In genomic region chr2:149166958-149167810, GRCh38 we compare ENCODE assay signal across 9 cellular contexts.
DNase-seq lines count a peak whose midpoint lies in the region; ATAC-seq and TF ChIP-seq lines count a peak whose summit lies in the region.
"Had no signal": no experiment of that assay in that cellular context is flagged by ENCODE, and none has a peak within 500 bp of the region (broad histone marks: within the 10 kb centered on the region; RNA-seq: fewer than 3 reads in every experiment).

No MANE protein-coding gene starts in this region.

- H3F3A ChIP-seq in smooth muscle cell (ENCODE audit: low read depth) = no peaks in the 10 kb centered on the region

- H3K4me2 ChIP-seq in smooth muscle cell = peak overlapping the region; percentile 52

- H3K27me3 ChIP-seq in smooth muscle cell (ENCODE audit: low read depth) = peaks cover 4% of the 10 kb centered on the region

- no peaks in the 10 kb centered on the region for H3K79me2 ChIP-seq in smooth muscle cell (ENCODE audit: low read depth)

- no peak overlapping the region for H3K4me3 ChIP-seq in smooth muscle cell

- H3K9ac ChIP-seq in smooth muscle cell (ENCODE audit: low read depth) = no peak overlapping the region

- H3K27ac Mint-ChIP-seq in activated CD8-positive, alpha-beta T cell treated with anti-CD3 and anti-CD28 coated beads, Interleukin-2, amount 10 ng/mL, durations not matched to agents 7 days and 5 days = no peak overlapping the region
- no peak overlapping the region for H3K27ac Mint-ChIP-seq in endothelial cell (ENCODE audit: unreplicated experiment)
- H3K27ac Mint-ChIP-seq: naive B cell had no signal

- H3K4me3 Mint-ChIP-seq in activated CD8-positive, alpha-beta T cell treated with anti-CD3 and anti-CD28 coated beads, Interleukin-2, amount 10 ng/mL, durations not matched to agents 7 days and 5 days = no peak overlapping the region
- H3K4me3 Mint-ChIP-seq in endothelial cell (ENCODE audit: unreplicated experiment) = no peak overlapping the region
- H3K4me3 Mint-ChIP-seq: naive B cell had no signal

- CTCF ChIA-PET in activated CD8-positive, alpha-beta T cell treated with anti-CD3 and anti-CD28 coated beads, Interleukin-2, amount 10 ng/mL, durations not matched to agents 7 days and 5 days (lab: Charles Lee) = no interaction called here
- CTCF ChIA-PET in HEK293T (lab: Yijun Ruan, JAX) = no interaction called here

- H3K4me1 Mint-ChIP-seq in activated CD8-positive, alpha-beta T cell treated with anti-CD3 and anti-CD28 coated beads, Interleukin-2, amount 10 ng/mL, durations not matched to agents 7 days and 5 days (ENCODE audit: low read depth) = peaks cover 18% of the 10 kb centered on the region
- peaks cover 12% of the 10 kb centered on the region for H3K4me1 Mint-ChIP-seq in endothelial cell (ENCODE audit: unreplicated experiment)

- POLR2A ChIA-PET in activated CD8-positive, alpha-beta T cell treated with anti-CD3 and anti-CD28 coated beads, Interleukin-2, amount 10 ng/mL, durations not matched to agents 7 days and 5 days (lab: Charles Lee) = interaction anchor here (0.7 kb wide), 1 partner anchor 310 kb away, joined by 3 read pairs; no protein-coding TSS in a partner anchor
- POLR2A ChIA-PET in HEK293T (lab: Yijun Ruan, JAX) = interaction anchor here (0.6 kb wide), 1 partner anchor 12 kb away, joined by 3 read pairs; no protein-coding TSS in a partner anchor

- H4K20me1 ChIP-seq in smooth muscle cell (ENCODE audit: low read depth) = no peaks in the 10 kb centered on the region

- ATAC-seq in GM18867 (IDR thresholded peaks at IDR 0.05; ENCODE audit: unreplicated experiment) (peak; percentile 70), HG03139 (IDR thresholded peaks at IDR 0.05; ENCODE audit: unreplicated experiment) (peak; percentile 73)
- peak; percentile 82 for ATAC-seq in activated CD8-positive, alpha-beta T cell treated with anti-CD3 and anti-CD28 coated beads, Interleukin-2, amount 10 ng/mL, durations not matched to agents 7 days and 5 days

- no peak for TF ChIP-seq CTCF in smooth muscle cell (IDR thresholded peaks at IDR 0.05; ENCODE audit: borderline replicate concordance, insufficient read depth, poor library complexity, severe bottlenecking)
- no peak for TF ChIP-seq CTCF in endothelial cell (IDR thresholded peaks at IDR 0.05; ENCODE audit: unreplicated experiment)

- peak overlapping the region; percentile 82 for H3K27ac ChIP-seq in smooth muscle cell (ENCODE audit: low read depth)

- no peaks in the 10 kb centered on the region for H3K9me3 ChIP-seq in smooth muscle cell (replicated peaks; ENCODE audit: low read depth)

- no peaks in the 10 kb centered on the region for H3K36me3 Mint-ChIP-seq in activated CD8-positive, alpha-beta T cell treated with anti-CD3 and anti-CD28 coated beads, Interleukin-2, amount 10 ng/mL, durations not matched to agents 7 days and 5 days (ENCODE audit: low read depth)
- no peaks in the 10 kb centered on the region for H3K36me3 Mint-ChIP-seq in endothelial cell (ENCODE audit: low read depth, unreplicated experiment)

- H3K9me3 Mint-ChIP-seq in activated CD8-positive, alpha-beta T cell treated with anti-CD3 and anti-CD28 coated beads, Interleukin-2, amount 10 ng/mL, durations not matched to agents 7 days and 5 days (ENCODE audit: insufficient read depth) = peaks cover 3% of the 10 kb centered on the region
- H3K9me3 Mint-ChIP-seq in endothelial cell (ENCODE audit: unreplicated experiment) = no peaks in the 10 kb centered on the region

- peaks cover 49% of the 10 kb centered on the region for H3K27me3 Mint-ChIP-seq in activated CD8-positive, alpha-beta T cell treated with anti-CD3 and anti-CD28 coated beads, Interleukin-2, amount 10 ng/mL, durations not matched to agents 7 days and 5 days (ENCODE audit: low read depth)
- peaks cover 3% of the 10 kb centered on the region for H3K27me3 Mint-ChIP-seq in endothelial cell (ENCODE audit: unreplicated experiment)

- DNase-seq in activated CD8-positive, alpha-beta T cell treated with anti-CD3 and anti-CD28 coated beads, Interleukin-2, amount 10 ng/mL, durations not matched to agents 7 days and 5 days = peak; percentile 70
- no peak for DNase-seq in smooth muscle cell (lab: John Stamatoyannopoulos, UW; ENCODE audit: unreplicated experiment)
- DNase-seq in HEK293T (ENCODE audit: extremely low spot score) = no peak
- DNase-seq in endothelial cell (ENCODE audit: low spot score) = no peak
- no peak for DNase-seq in NCI-H446 treated with DMSO at 0.1 percent for 48 hours (lab: John Stamatoyannopoulos, UW)
- no peak for DNase-seq in NCI-H2196 treated with DMSO at 0.1 percent for 48 hours (lab: John Stamatoyannopoulos, UW; ENCODE audit: unreplicated experiment)
- DNase-seq: naive B cell had no signal

- peaks cover 11% of the 10 kb centered on the region for H3K4me1 ChIP-seq in smooth muscle cell (ENCODE audit: low read depth)

- H3K36me3 ChIP-seq in smooth muscle cell (ENCODE audit: low read depth) = no peaks in the 10 kb centered on the region

- H2AFZ ChIP-seq in smooth muscle cell (ENCODE audit: low read depth) = no peak overlapping the region

- WGBS in smooth muscle cell (ENCODE audit: low lambda C conversion rate) = 26% methylated on average over 5 of the region's 5 CpGs

TF ChIP-seq in HEK293T, 16 proteins besides CTCF, POLR2A, EP300 and RAD21:
- TF ChIP-seq FOXM1 (IDR thresholded peaks at IDR 0.05; ENCODE audit: borderline replicate concordance) (no peak), BHLHE40 (IDR thresholded peaks at IDR 0.05; ENCODE audit: borderline replicate concordance) (no peak), FOXK2 (IDR thresholded peaks at IDR 0.05) (no peak), LEF1 (IDR thresholded peaks at IDR 0.05; ENCODE audit: borderline replicate concordance) (no peak), L3MBTL2 (conservative IDR thresholded peaks at IDR 0.05) (no peak), SP1 (IDR thresholded peaks at IDR 0.05) (no peak), CTBP1 (IDR thresholded peaks at IDR 0.05; ENCODE audit: borderline replicate concordance) (no peak)
TF ChIP-seq in HEK293T: peak in this region for 0.
